In genomic region chr2:3612639-3613523, GRCh38 we compare ENCODE assay signal across 31 cellular contexts. TPM values are rescaled to one million over a fixed set of nuclear protein-coding genes. Genes with fewer than 3 reads are reported as not detected.
DNase-seq lines count a peak whose midpoint lies in the region; ATAC-seq, FAIRE-seq and TF ChIP-seq lines count a peak whose summit lies in the region.
"Had no signal": no experiment of that assay in that cellular context is flagged by ENCODE, and none has a peak within 500 bp of the region (broad histone marks: within the 10 kb centered on the region; RNA-seq: fewer than 3 reads in every experiment).

No MANE protein-coding gene starts in this region.

- H3K4me1 ChIP-seq in right cardiac atrium (ENCODE audit: control insufficient read depth, insufficient read depth, low read length) (no peaks in the 10 kb centered on the region), left ventricle myocardium inferior (no peaks in the 10 kb centered on the region)
- H3K4me1 ChIP-seq: adrenal gland, heart right ventricle, SJSA1, tibial artery had no signal

- H3K27ac Mint-ChIP-seq in natural killer cell, result no peak overlapping the region
- H3K27ac Mint-ChIP-seq: brain, T-cell had no signal

- no peaks in the 10 kb centered on the region for H3K9me3 Mint-ChIP-seq in natural killer cell

- intact Hi-C loops in right cardiac atrium (cut with DNase I), result no loop called here
- intact Hi-C loops in left ventricle myocardium inferior (cut with micrococcal nuclease), result no loop called here
- intact Hi-C loops in posterior vena cava (cut with DNase I), result no loop called here
- intact Hi-C loops in natural killer cell (cut with micrococcal nuclease), result no loop called here

- H3K27ac ChIP-seq in right cardiac atrium (ENCODE audit: low read length), result no peak overlapping the region
- no peak overlapping the region for H3K27ac ChIP-seq in left ventricle myocardium inferior (replicated peaks)
- H3K27ac ChIP-seq: adrenal gland, C4-2B, foreskin keratinocyte, heart right ventricle, neural progenitor cell, SJSA1, tibial artery had no signal

- no peak for TF ChIP-seq CTCF in left ventricle myocardium inferior (IDR thresholded peaks at IDR 0.05; ENCODE audit: borderline replicate concordance)
- no peak for TF ChIP-seq CTCF in natural killer cell (IDR thresholded peaks at IDR 0.05)

- DNase-seq in right cardiac atrium (peak in 2 of 3 donors; percentile 29 to 32), left ventricle myocardium inferior (no peak), left lobe of liver (ENCODE audit: low spot score) (peak; percentile 34), posterior vena cava (ENCODE audit: low spot score) (peak; percentile 78), urothelium cell line (ENCODE audit: low spot score) (peak; percentile 0), natural killer cell (no peak)
- DNase-seq in stimulated activated CD4-positive, alpha-beta T cell treated with anti-CD3 and anti-CD28 coated beads, Interleukin-1b, Interleukin-23, amount 100 ng/mL, for 48 hours, result no peak
- DNase-seq: Calu3; effector memory CD4-positive, alpha-beta T cell; foreskin keratinocyte; heart right ventricle; left ventricle myocardium superior; NCI-H1092 treated with DMSO at 0.1 percent for 48 hours; NCI-H1930; NCI-H69; small intestine; stimulated activated CD4-positive, alpha-beta T cell treated with anti-CD3 and anti-CD28 coated beads, Interleukin-2, amount 100 ng/mL, for 48 hours; stimulated activated naive CD4-positive, alpha-beta T cell had no signal

- peak in 1 of 2 donors; percentile 38 for ATAC-seq in right cardiac atrium
- no peak for ATAC-seq in left lobe of liver
- ATAC-seq in natural killer cell, result no peak
- ATAC-seq in GM18907 (IDR thresholded peaks at IDR 0.05; ENCODE audit: unreplicated experiment), result no peak
- ATAC-seq: activated CD4-positive, CD25-positive, alpha-beta regulatory T cell treated with anti-CD3 and anti-CD28 coated beads, Interleukin-2, amount 50 U/mL, for 24 hours; foreskin keratinocyte; HCT116; heart right ventricle; left ventricle myocardium superior; T-cell had no signal

- 89% methylated on average over 29 of the region's 29 CpGs for WGBS in right cardiac atrium

- H3K27me3 ChIP-seq in right cardiac atrium (ENCODE audit: control insufficient read depth, insufficient read depth) (no peaks in the 10 kb centered on the region), left ventricle myocardium inferior (ENCODE audit: low read depth) (no peaks in the 10 kb centered on the region)
- H3K27me3 ChIP-seq: adrenal gland, foreskin keratinocyte, heart right ventricle, SJSA1 had no signal

- no peaks in the 10 kb centered on the region for H3K4me1 Mint-ChIP-seq in natural killer cell

- no peak for FAIRE-seq in urothelium cell line (lab: Jason Lieb, UNC)
- FAIRE-seq: small intestine, TTC549 had no signal

- no peaks in the 10 kb centered on the region for H3K9me3 ChIP-seq in right cardiac atrium (ENCODE audit: control insufficient read depth, low read length)
- peaks cover 18% of the 10 kb centered on the region for H3K9me3 ChIP-seq in left ventricle myocardium inferior (replicated peaks)
- H3K9me3 ChIP-seq: adrenal gland, SJSA1 had no signal

- H3K4me3 ChIP-seq in right cardiac atrium (ENCODE audit: low read length), result no peak overlapping the region
- no peak overlapping the region for H3K4me3 ChIP-seq in left ventricle myocardium inferior
- H3K4me3 ChIP-seq: adrenal gland, heart right ventricle, neural progenitor cell, SJSA1, tibial artery had no signal

- no peak overlapping the region for H3K4me3 Mint-ChIP-seq in natural killer cell
- H3K4me3 Mint-ChIP-seq: brain, neural progenitor cell, T-cell had no signal

- no peaks in the 10 kb centered on the region for H3K36me3 Mint-ChIP-seq in natural killer cell
- H3K36me3 Mint-ChIP-seq: neural progenitor cell had no signal

- no peaks in the 10 kb centered on the region for H3K27me3 Mint-ChIP-seq in natural killer cell (ENCODE audit: low read depth in 2 of 2)
- H3K27me3 Mint-ChIP-seq: T-cell had no signal

- no peaks in the 10 kb centered on the region for H3K36me3 ChIP-seq in left ventricle myocardium inferior
- H3K36me3 ChIP-seq: adrenal gland, heart right ventricle, neural progenitor cell, SJSA1, tibial artery had no signal

RNA-seq across cellular contexts. Expression of gene COLEC11, which starts 18.0 kb away (rescaled TPM):
- total RNA-seq in right cardiac atrium, result 10 to 100 TPM; 12.5 to 67.8 (median 36.3) TPM
- polyA plus RNA-seq in right cardiac atrium, result 70.6 TPM
- 4.9 TPM for total RNA-seq in left ventricle myocardium inferior
- total RNA-seq in left lobe of liver, result 40.1 TPM
- total RNA-seq in posterior vena cava, result 1 to 10 TPM in 1 of 2 donors, under 1 TPM in 1; 0.71 to 3.8 TPM
- total RNA-seq in natural killer cell, result under 1 TPM in 1 of 3 donors, not detected in 2; 0.61 TPM
- total RNA-seq: Calu3, foreskin keratinocyte, SJSA1 had no signal
- polyA plus RNA-seq: foreskin keratinocyte had no signal

RNA-seq across cellular contexts. Expression of gene RPS7, which starts 37.8 kb away (rescaled TPM):
- total RNA-seq in right cardiac atrium (100 to 1,000 TPM; 741 to 785 (median 759) TPM), left ventricle myocardium inferior (583 TPM), left lobe of liver (388 TPM), posterior vena cava (1,000 to 10,000 TPM; 1,084 to 1,219 TPM), natural killer cell (1,000 to 10,000 TPM in 2 of 3 donors, 100 to 1,000 TPM in 1; 815 to 1,068 (median 1,001) TPM)
- 1,436 TPM for polyA plus RNA-seq in right cardiac atrium

RNA-seq across cellular contexts. Expression of gene ALLC, which starts 45.1 kb away (rescaled TPM):
- total RNA-seq in right cardiac atrium (under 1 TPM in 3 of 4 donors, not detected in 1; 0.23 to 0.57 (median 0.25) TPM), left ventricle myocardium inferior (not detected), left lobe of liver (0.20 TPM), posterior vena cava (not detected), natural killer cell (not detected)
- polyA plus RNA-seq in right cardiac atrium, result 0.38 TPM
- total RNA-seq: Calu3, foreskin keratinocyte, heart right ventricle, left ventricle myocardium superior, pulmonary artery endothelial cell, RPMI7951, SJSA1, T-cell had no signal
- polyA plus RNA-seq: foreskin keratinocyte had no signal

RNA-seq across cellular contexts. Expression of gene RNASEH1, which starts 54.7 kb away (rescaled TPM):
- total RNA-seq in right cardiac atrium, result 10 to 100 TPM; 19.6 to 21.2 (median 20.0) TPM
- polyA plus RNA-seq in right cardiac atrium, result 17.3 TPM
- total RNA-seq in left ventricle myocardium inferior, result 20.9 TPM
- total RNA-seq in left lobe of liver, result 9.5 TPM
- 10 to 100 TPM; 20.7 to 23.9 TPM for total RNA-seq in posterior vena cava
- total RNA-seq in natural killer cell, result 10 to 100 TPM; 25.6 to 30.6 (median 26.3) TPM

Comparison
In these comparisons a context has a peak if more than half of its experiments do, and no peak if none do; other contexts are left out.
1. DNase-seq: peak in right cardiac atrium (2 of 3), left lobe of liver (single experiment), posterior vena cava (single experiment) and urothelium cell line (single experiment); none in left ventricle myocardium inferior (single experiment), stimulated activated CD4-positive, alpha-beta T cell treated with anti-CD3 and anti-CD28 coated beads, Interleukin-1b, Interleukin-23, amount 100 ng/mL, for 48 hours (single experiment) and natural killer cell (single experiment).